In genomic region chr1:218846166-218846565, GRCh38 we compare ENCODE assay signal across 10 cellular contexts.
"Had no signal": no experiment of that assay in that cellular context is flagged by ENCODE, and none has a peak within 500 bp of the region (broad histone marks: within the 10 kb centered on the region; RNA-seq: fewer than 3 reads in every experiment).

No MANE protein-coding gene starts in this region.

- ATAC-seq: gastroesophageal sphincter; naive thymus-derived CD4-positive, alpha-beta T cell; stimulated activated effector memory CD8-positive, alpha-beta T cell treated with anti-CD3 and anti-CD28 coated beads, Interleukin-12 subunit alpha, Interleukin-12 subunit beta, amount 100 ng/mL, for 72 hours had no signal

- DNase-seq: activated CD4-positive, alpha-beta T cell treated with anti-CD3 and anti-CD28 coated beads, Interleukin-2, amount 50 U/mL, for 1 hour; activated naive CD4-positive, alpha-beta T cell; activated naive CD8-positive, alpha-beta T cell treated with anti-CD3 and anti-CD28 coated beads, Interleukin-2, amount 10 ng/mL, durations not matched to agents 7 days and 5 days; anterior cingulate cortex; brain microvascular endothelial cell; cortex of kidney; effector CD8-positive, alpha-beta T cell; naive thymus-derived CD4-positive, alpha-beta T cell had no signal
